Comparison of ENCODE assay signal across 26 cellular contexts in genomic region chr12:121120323-121120722, GRCh38.
"Had no signal": no experiment of that assay in that cellular context is flagged by ENCODE, and none has a peak within 500 bp of the region (broad histone marks: within the 10 kb centered on the region; RNA-seq: fewer than 3 reads in every experiment).

No MANE protein-coding gene starts in this region.

- H3K27ac ChIP-seq: brain microvascular endothelial cell, cardiac muscle cell, Peyer's patch, WERI-Rb-1 had no signal

- H3K9me3 ChIP-seq: Peyer's patch had no signal

- DNase-seq: activated CD4-positive, alpha-beta memory T cell treated with anti-CD3 and anti-CD28 coated beads, Interleukin-2, amount 10 ng/mL, durations not matched to agents 7 days and 5 days; activated CD4-positive, alpha-beta T cell treated with anti-CD3 and anti-CD28 coated beads for 36 hours; activated CD4-positive, alpha-beta T cell treated with anti-CD3 and anti-CD28 coated beads, Interleukin-2, amount 50 U/mL, for 1 hour; activated gamma-delta T cell; activated naive CD4-positive, alpha-beta T cell treated with anti-CD3 and anti-CD28 coated beads for 36 hours; activated T-cell treated with anti-CD3 and anti-CD28 coated beads for 4 hours; activated T-cell treated with anti-CD3 and anti-CD28 coated beads, Interleukin-2, amount 50 U/mL, for 48 hours; amygdala; brain microvascular endothelial cell; Karpas-422; NCI-H1092; NCI-H1417; NCI-H2029; NCI-H2107; NCI-H2171 treated with DMSO at 0.1 percent for 48 hours; NCI-H510A treated with DMSO at 0.1 percent for 48 hours; NCI-H69; NK-92 treated with Interleukin-12 subunit alpha and Interleukin-12 subunit beta, amount 100 ng/mL, for 24 hours; Peyer's patch; SHP77; T-helper 17 cell; T-helper 9 cell; WERI-Rb-1 had no signal

- H3K4me3 ChIP-seq: cardiac muscle cell, Peyer's patch, SJSA1 had no signal

- H3K27me3 ChIP-seq: brain microvascular endothelial cell, Peyer's patch, SJSA1 had no signal

- H3K4me1 ChIP-seq: Peyer's patch had no signal

- ATAC-seq: activated CD4-positive, alpha-beta T cell treated with anti-CD3 and anti-CD28 coated beads for 36 hours; activated T-helper 17 cell treated with anti-CD3 and anti-CD28 coated beads, Interleukin-2, amount 50 U/mL, for 72 hours; T-helper 17 cell had no signal

- H3K36me3 ChIP-seq: brain microvascular endothelial cell, cardiac muscle cell, Peyer's patch, SJSA1, WERI-Rb-1 had no signal
